1 cellular context compared by ENCODE assay signal in the genomic region with DNA sequence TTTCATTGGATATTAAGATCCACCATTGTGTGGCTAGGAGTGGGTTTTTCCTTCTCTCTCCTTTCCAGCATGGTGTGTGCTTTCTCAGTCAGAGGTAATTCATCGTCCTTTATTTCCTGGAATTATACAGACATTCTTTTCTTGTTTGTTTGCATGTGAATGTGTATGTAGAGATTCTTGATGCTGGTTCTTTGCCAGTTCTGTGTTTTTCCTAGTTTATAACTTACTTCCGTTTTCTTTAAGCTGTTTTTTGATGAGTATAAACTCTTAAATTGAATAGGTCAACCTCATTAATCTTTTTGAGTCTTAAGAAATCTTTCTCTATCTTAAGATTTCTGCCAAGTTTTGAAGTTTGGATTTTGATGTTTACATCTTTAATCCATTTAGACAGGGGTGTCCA.
TF ChIP-seq lines count a peak whose summit lies in the region.

No MANE protein-coding gene starts in this region.

TF ChIP-seq in GM23338, 12 proteins besides CTCF, POLR2A, EP300 and RAD21 (continued from another document):
- TF ChIP-seq ZNF462 (CRISPR knock-in tag; IDR thresholded peaks at IDR 0.05) = no peak
- TF ChIP-seq EZH2 (IDR thresholded peaks at IDR 0.05; ENCODE audit: low read depth, unreplicated experiment) = no peak
- TF ChIP-seq CREB1 (CRISPR knock-in tag; IDR thresholded peaks at IDR 0.05; ENCODE audit: low read depth) = no peak
- no peak for TF ChIP-seq POLR2AphosphoS5 (IDR thresholded peaks at IDR 0.05; ENCODE audit: low read depth)
- no peak for TF ChIP-seq STAT1 (IDR thresholded peaks at IDR 0.05; ENCODE audit: unreplicated experiment)
- no peak for TF ChIP-seq EZH2phosphoT487 (IDR thresholded peaks at IDR 0.05; ENCODE audit: unreplicated experiment)
- no peak for TF ChIP-seq NANOG (IDR thresholded peaks at IDR 0.05; ENCODE audit: borderline replicate concordance)
- no peak for TF ChIP-seq ZNF331 (CRISPR knock-in tag; IDR thresholded peaks at IDR 0.05; ENCODE audit: low read depth)
- TF ChIP-seq, protein P1, sequence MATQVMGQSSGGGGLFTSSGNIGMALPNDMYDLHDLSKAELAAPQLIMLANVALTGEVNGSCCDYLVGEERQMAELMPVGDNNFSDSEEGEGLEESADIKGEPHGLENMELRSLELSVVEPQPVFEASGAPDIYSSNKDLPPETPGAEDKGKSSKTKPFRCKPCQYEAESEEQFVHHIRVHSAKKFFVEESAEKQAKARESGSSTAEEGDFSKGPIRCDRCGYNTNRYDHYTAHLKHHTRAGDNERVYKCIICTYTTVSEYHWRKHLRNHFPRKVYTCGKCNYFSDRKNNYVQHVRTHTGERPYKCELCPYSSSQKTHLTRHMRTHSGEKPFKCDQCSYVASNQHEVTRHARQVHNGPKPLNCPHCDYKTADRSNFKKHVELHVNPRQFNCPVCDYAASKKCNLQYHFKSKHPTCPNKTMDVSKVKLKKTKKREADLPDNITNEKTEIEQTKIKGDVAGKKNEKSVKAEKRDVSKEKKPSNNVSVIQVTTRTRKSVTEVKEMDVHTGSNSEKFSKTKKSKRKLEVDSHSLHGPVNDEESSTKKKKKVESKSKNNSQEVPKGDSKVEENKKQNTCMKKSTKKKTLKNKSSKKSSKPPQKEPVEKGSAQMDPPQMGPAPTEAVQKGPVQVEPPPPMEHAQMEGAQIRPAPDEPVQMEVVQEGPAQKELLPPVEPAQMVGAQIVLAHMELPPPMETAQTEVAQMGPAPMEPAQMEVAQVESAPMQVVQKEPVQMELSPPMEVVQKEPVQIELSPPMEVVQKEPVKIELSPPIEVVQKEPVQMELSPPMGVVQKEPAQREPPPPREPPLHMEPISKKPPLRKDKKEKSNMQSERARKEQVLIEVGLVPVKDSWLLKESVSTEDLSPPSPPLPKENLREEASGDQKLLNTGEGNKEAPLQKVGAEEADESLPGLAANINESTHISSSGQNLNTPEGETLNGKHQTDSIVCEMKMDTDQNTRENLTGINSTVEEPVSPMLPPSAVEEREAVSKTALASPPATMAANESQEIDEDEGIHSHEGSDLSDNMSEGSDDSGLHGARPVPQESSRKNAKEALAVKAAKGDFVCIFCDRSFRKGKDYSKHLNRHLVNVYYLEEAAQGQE (IDR thresholded peaks at IDR 0.05; ENCODE audit: unreplicated experiment) = no peak
- TF ChIP-seq ZNF114 (CRISPR knock-in tag; IDR thresholded peaks at IDR 0.05) = no peak
